In the genomic region with DNA sequence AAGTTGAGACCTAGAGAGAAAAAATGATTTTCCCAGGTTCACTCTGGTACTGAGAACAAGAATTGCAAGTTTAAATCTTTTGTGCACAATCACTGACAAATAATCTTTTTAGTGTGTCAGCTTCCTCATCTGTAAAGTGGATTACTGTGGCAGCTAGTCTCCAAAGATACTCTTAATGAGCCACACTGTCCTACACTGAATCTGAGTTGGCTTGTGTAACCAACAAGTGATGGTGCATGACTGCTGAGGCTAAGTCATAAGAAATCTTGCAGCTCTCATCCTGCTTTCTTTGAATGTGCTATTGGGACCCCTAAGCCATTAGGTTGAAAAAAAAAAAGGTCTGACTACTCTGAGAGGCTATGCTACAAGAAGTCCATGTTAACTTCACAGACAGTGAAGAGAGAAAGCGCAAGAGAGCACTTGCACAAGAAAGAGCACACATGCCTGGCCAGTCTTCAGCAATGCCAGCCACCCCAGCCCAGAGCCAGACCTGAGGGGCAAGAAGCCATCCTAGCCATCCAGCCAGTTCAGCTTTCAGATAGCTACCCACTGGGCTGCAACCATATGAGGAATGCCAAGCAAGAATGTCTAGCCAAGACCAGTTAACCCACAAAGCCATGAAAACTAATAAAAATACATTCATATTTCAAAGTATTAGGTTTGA, we compare ENCODE assay signal across 2 cellular contexts.
A peak's percentile ranks its signal among the peaks of the same experiment; 100 is the strongest.
TF ChIP-seq lines count a peak whose summit lies in the region.

No MANE protein-coding gene starts in this region.

TF ChIP-seq in A549, 52 proteins besides CTCF, POLR2A, EP300 and RAD21:
- no peak for TF ChIP-seq ZNF302 (CRISPR knock-in tag; IDR thresholded peaks at IDR 0.05)
- peak in 1 of 2 experiments; percentile 35; a peak in 2 of 5 replicates for TF ChIP-seq JUN (IDR thresholded peaks at IDR 0.05)

TF ChIP-seq in H1, 55 proteins besides CTCF, POLR2A, EP300 and RAD21:
- TF ChIP-seq NANOG (IDR thresholded peaks at IDR 0.05; ENCODE audit: insufficient read depth, low read depth, low read length, poor library complexity, severe bottlenecking) (no peak), SRF (IDR thresholded peaks at IDR 0.05; ENCODE audit: low read depth, low read length) (no peak), SP1 (IDR thresholded peaks at IDR 0.05; ENCODE audit: low read depth, low read length) (no peak), TEAD4 (IDR thresholded peaks at IDR 0.05; ENCODE audit: low read depth, low read length) (no peak), SAP30 (IDR thresholded peaks at IDR 0.05; ENCODE audit: insufficient read depth, insufficient replicate concordance, low read length) (no peak), FOSL1 (IDR thresholded peaks at IDR 0.05; ENCODE audit: insufficient read depth, low read depth, low read length) (no peak), KDM1A (IDR thresholded peaks at IDR 0.05; ENCODE audit: borderline replicate concordance, low read length) (no peak), BRCA1 (IDR thresholded peaks at IDR 0.05; ENCODE audit: low read depth, low read length) (no peak), KDM4A (IDR thresholded peaks at IDR 0.05; ENCODE audit: low read depth, low read length, severe bottlenecking) (no peak), JUND (IDR thresholded peaks at IDR 0.05; ENCODE audit: low read length) (no peak), CBX5 (IDR thresholded peaks at IDR 0.05; ENCODE audit: low read depth, low read length) (no peak), POU5F1 (IDR thresholded peaks at IDR 0.05; ENCODE audit: low read depth, low read length) (no peak), CTBP2 (IDR thresholded peaks at IDR 0.05; ENCODE audit: borderline replicate concordance, insufficient read depth, insufficient read length, low read length) (no peak), TAF7 (optimal IDR thresholded peaks at IDR 0.05; ENCODE audit: borderline replicate concordance, low read depth, low read length) (no peak), TBP (IDR thresholded peaks at IDR 0.05; ENCODE audit: low read depth, low read length) (no peak)
TF ChIP-seq in H1: peak in this region for 0.
